In genomic region chr7:2518737-2519118, GRCh38 we compare ENCODE assay signal across 8 cellular contexts. TPM values are rescaled to one million over a fixed set of nuclear protein-coding genes. Genes with fewer than 3 reads are reported as not detected.
DNase-seq lines count a peak whose midpoint lies in the region; ATAC-seq and TF ChIP-seq lines count a peak whose summit lies in the region.

No MANE protein-coding gene starts in this region.

- H3K4me3 ChIP-seq in heart left ventricle (peak overlapping the region; percentile 34 to 94 (median 71)), urinary bladder (ENCODE audit: low read depth, low read length) (peak overlapping the region; percentile 58)

- H3K4me1 Mint-ChIP-seq in MCF 10A (ENCODE audit: insufficient read depth, unreplicated experiment) = peaks cover 16% of the 10 kb centered on the region
- H3K4me1 Mint-ChIP-seq in mesothelial cell of epicardium = peaks cover 55% of the 10 kb centered on the region

- H3K4me3 Mint-ChIP-seq in MCF 10A (ENCODE audit: unreplicated experiment) (peak overlapping the region; percentile 26), mesothelial cell of epicardium (peak overlapping the region; percentile 58)

- intact Hi-C loops in heart left ventricle (cut with DNase I) = loop anchor here in 2 of 10 donors (5.0 kb wide), 2 partner anchors 34 to 36 kb away; no protein-coding TSS in a partner anchor
- intact Hi-C loops in cardiac septum (cut with DNase I) = no loop called here
- intact Hi-C loops in MCF 10A (cut with micrococcal nuclease) = no loop called here

- H3K27ac ChIP-seq in heart left ventricle = peak overlapping the region in 10 of 12 donors; percentile 14 to 87 (median 54)
- H3K27ac ChIP-seq in urinary bladder (ENCODE audit: low read depth) = no peak overlapping the region

- H3K9me3 Mint-ChIP-seq in MCF 10A (ENCODE audit: unreplicated experiment) = no peaks in the 10 kb centered on the region
- no peaks in the 10 kb centered on the region for H3K9me3 Mint-ChIP-seq in mesothelial cell of epicardium

- no TSS peak for BruUV-seq in MCF 10A (replicated peaks; lab: Mats Ljungman, UMichigan)

- WGBS in heart left ventricle, 4 donors = 4 to 19% (median 9%) methylated on average over 16 to 41 of the region's 41 CpGs
- 8% methylated on average over 41 of the region's 41 CpGs for WGBS in urinary bladder

- peaks cover 0 to 33% (median 0%) of the 10 kb centered on the region in 9 donors for H3K27me3 ChIP-seq in heart left ventricle

- ATAC-seq in heart left ventricle = peak in 2 of 4 donors; percentile 5 to 27
- no peak for ATAC-seq in GM21717 (IDR thresholded peaks at IDR 0.05; ENCODE audit: unreplicated experiment)

- no peaks in the 10 kb centered on the region for H3K27me3 Mint-ChIP-seq in MCF 10A (ENCODE audit: insufficient read depth, unreplicated experiment)
- H3K27me3 Mint-ChIP-seq in mesothelial cell of epicardium (ENCODE audit: low read depth) = peaks cover 23% of the 10 kb centered on the region

- H3K27ac Mint-ChIP-seq in MCF 10A (ENCODE audit: low read depth, unreplicated experiment) = no peak overlapping the region
- no peak overlapping the region for H3K27ac Mint-ChIP-seq in mesothelial cell of epicardium

- TF ChIP-seq CTCF in heart left ventricle (IDR thresholded peaks at IDR 0.05) (no peak), MCF 10A (IDR thresholded peaks at IDR 0.05; ENCODE audit: unreplicated experiment) (no peak), mesothelial cell of epicardium (IDR thresholded peaks at IDR 0.05; ENCODE audit: unreplicated experiment) (no peak)

- H3K4me1 ChIP-seq in heart left ventricle (peaks cover 5 to 54% (median 34%) of the 10 kb centered on the region in 12 donors), urinary bladder (ENCODE audit: insufficient read depth) (no peaks in the 10 kb centered on the region)

- no peaks in the 10 kb centered on the region for H3K9me3 ChIP-seq in heart left ventricle

- DNase-seq in heart left ventricle (no peak), cardiac septum (ENCODE audit: low spot score) (no peak), MCF 10A (ENCODE audit: unreplicated experiment) (no peak), mesothelial cell of epicardium (ENCODE audit: low spot score in 2 of 2, unreplicated experiment in 2 of 2) (no peak), COR-L47 (lab: John Stamatoyannopoulos, UW) (no peak)
- DNase-seq in stimulated activated CD4-positive, alpha-beta T cell treated with anti-CD3 and anti-CD28 coated beads, Interleukin-4, amount 100 ng/mL, for 4 hours = no peak

- no peak for TF ChIP-seq POLR2A in heart left ventricle (IDR thresholded peaks at IDR 0.05)

- CTCF ChIA-PET in MCF 10A (lab: Yijun Ruan, JAX) = interaction anchor here (0.6 kb wide), 1 partner anchor 66 kb away, joined by 3 read pairs; no protein-coding TSS in a partner anchor

- no peaks in the 10 kb centered on the region for H3K36me3 ChIP-seq in heart left ventricle
- no peaks in the 10 kb centered on the region for H3K36me3 ChIP-seq in urinary bladder (ENCODE audit: insufficient read depth)

- POLR2A ChIA-PET in MCF 10A (lab: Yijun Ruan, JAX) = no interaction called here

- H3K36me3 Mint-ChIP-seq in MCF 10A (ENCODE audit: insufficient read depth, unreplicated experiment) = no peaks in the 10 kb centered on the region
- H3K36me3 Mint-ChIP-seq in mesothelial cell of epicardium = no peaks in the 10 kb centered on the region

RNA-seq across cellular contexts. Expression of gene LFNG, which starts 0.8 kb away (rescaled TPM):
- 10 to 100 TPM in 3 of 9 donors, 1 to 10 TPM in 6; 3.1 to 22.8 (median 7.7) TPM for total RNA-seq in heart left ventricle
- 1 to 10 TPM; 5.4 to 5.7 TPM for polyA plus RNA-seq in heart left ventricle
- total RNA-seq in cardiac septum = 6.2 TPM
- 1.7 and 2.4 TPM in 2 replicates for total RNA-seq in MCF 10A (2022)
- total RNA-seq in mesothelial cell of epicardium = 16.0 to 19.0 TPM (median 16.3 TPM) in 3 replicates
- 16.8 TPM for total RNA-seq in urinary bladder
- 10.7 TPM for polyA plus RNA-seq in urinary bladder

RNA-seq across cellular contexts. Expression of gene BRAT1, which starts 36.6 kb away (rescaled TPM):
- total RNA-seq in heart left ventricle = 10 to 100 TPM; 10.9 to 27.8 (median 14.9) TPM
- polyA plus RNA-seq in heart left ventricle = 10 to 100 TPM; 13.8 to 17.8 TPM
- 12.8 TPM for total RNA-seq in cardiac septum
- 15.4 and 18.0 TPM in 2 replicates for total RNA-seq in MCF 10A (2022)
- total RNA-seq in mesothelial cell of epicardium = 44.2 to 47.6 TPM (median 46.8 TPM) in 3 replicates
- total RNA-seq in urinary bladder = 18.2 TPM
- polyA plus RNA-seq in urinary bladder = 30.9 TPM

RNA-seq across cellular contexts. Expression of gene IQCE, which starts 40.1 kb away (rescaled TPM):
- total RNA-seq in heart left ventricle = 10 to 100 TPM in 5 of 9 donors, 1 to 10 TPM in 4; 8.0 to 14.1 (median 10.3) TPM
- polyA plus RNA-seq in heart left ventricle = 10 to 100 TPM in 1 of 2 donors, 1 to 10 TPM in 1; 5.0 to 10.8 TPM
- total RNA-seq in cardiac septum = 13.3 TPM
- 16.7 and 23.9 TPM in 2 replicates for total RNA-seq in MCF 10A (2022)
- 26.6 to 29.6 TPM (median 26.6 TPM) in 3 replicates for total RNA-seq in mesothelial cell of epicardium
- 9.3 TPM for total RNA-seq in urinary bladder
- polyA plus RNA-seq in urinary bladder = 8.9 TPM

RNA-seq across cellular contexts. Expression of gene GRIFIN, which starts 42.5 kb away (rescaled TPM):
- total RNA-seq in heart left ventricle = not detected
- polyA plus RNA-seq in heart left ventricle = not detected
- total RNA-seq in cardiac septum = not detected
- total RNA-seq in MCF 10A (2022) = not detected in 2 replicates
- total RNA-seq in mesothelial cell of epicardium = not detected in 3 replicates
- not detected for total RNA-seq in urinary bladder
- not detected for polyA plus RNA-seq in urinary bladder
